Comparison of ENCODE assay signal across 8 cellular contexts in genomic region chr10:59907918-59908807, GRCh38. TPM values are rescaled to one million over a fixed set of nuclear protein-coding genes. Genes with fewer than 3 reads are reported as not detected.
DNase-seq lines count a peak whose midpoint lies in the region; ATAC-seq and TF ChIP-seq lines count a peak whose summit lies in the region.

No MANE protein-coding gene starts in this region.

- peaks cover 29 to 36% (median 32%) of the 10 kb centered on the region in 4 donors for H3K4me1 ChIP-seq in upper lobe of left lung

- H3K4me3 ChIP-seq in foreskin fibroblast (ENCODE audit: low read depth in 1 of 2, low read length in 2 of 2) (peak overlapping the region; percentile 92 to 94), upper lobe of left lung (peak overlapping the region in 3 of 4 donors; percentile 24 to 77 (median 70))

- H3K4me3 Mint-ChIP-seq in activated T-helper 17 cell treated with anti-CD3 and anti-CD28 coated beads, Interleukin-2, amount 50 U/mL, for 72 hours: peak overlapping the region; percentile 98
- H3K4me3 Mint-ChIP-seq in neural crest cell: peak overlapping the region; percentile 95

- no peaks in the 10 kb centered on the region for H3K9me3 ChIP-seq in upper lobe of left lung

- no peaks in the 10 kb centered on the region for H3K9me3 Mint-ChIP-seq in activated T-helper 17 cell treated with anti-CD3 and anti-CD28 coated beads, Interleukin-2, amount 50 U/mL, for 72 hours
- H3K9me3 Mint-ChIP-seq in neural crest cell: no peaks in the 10 kb centered on the region

- TF ChIP-seq CTCF in foreskin fibroblast (IDR thresholded peaks at IDR 0.05; ENCODE audit: low read depth, low read length): no peak
- no peak for TF ChIP-seq CTCF in neural crest cell (conservative IDR thresholded peaks at IDR 0.05)
- no peak for TF ChIP-seq CTCF in upper lobe of left lung (IDR thresholded peaks at IDR 0.05)

- peak; percentile 13 for ATAC-seq in activated T-helper 17 cell treated with anti-CD3 and anti-CD28 coated beads, Interleukin-2, amount 50 U/mL, for 72 hours (replicated peaks)
- ATAC-seq in upper lobe of left lung (ENCODE audit: low FRiP score in 2 of 2): peak; percentile 55 to 74

- DNase-seq in GDM1 (lab: John Stamatoyannopoulos, UW) (peak; percentile 58), HCEC 1CT (peak; percentile 89), NCI-H748 (lab: John Stamatoyannopoulos, UW; ENCODE audit: unreplicated experiment) (peak; percentile 62), foreskin fibroblast (peak; percentile 90 to 95), neural crest cell (ENCODE audit: low read depth, low spot score) (peak; percentile 27), upper lobe of left lung (peak in 1 of 2 donors; percentile 81), activated gamma-delta T cell (lab: John Stamatoyannopoulos, UW) (no peak)

- 2 to 4% methylated on average over 9 of the region's 9 CpGs for WGBS in upper lobe of left lung, 2 donors

- H3K4me1 Mint-ChIP-seq in activated T-helper 17 cell treated with anti-CD3 and anti-CD28 coated beads, Interleukin-2, amount 50 U/mL, for 72 hours: peaks cover 41% of the 10 kb centered on the region
- peaks cover 44% of the 10 kb centered on the region for H3K4me1 Mint-ChIP-seq in neural crest cell

- H3K36me3 ChIP-seq in upper lobe of left lung: no peaks in the 10 kb centered on the region

- peak in 3 of 4 donors; percentile 42 to 77 (median 46) for TF ChIP-seq POLR2A in upper lobe of left lung (IDR thresholded peaks at IDR 0.05)

- H3K27ac ChIP-seq in upper lobe of left lung: peak overlapping the region; percentile 89 to 95 (median 90)

- H3K36me3 Mint-ChIP-seq in activated T-helper 17 cell treated with anti-CD3 and anti-CD28 coated beads, Interleukin-2, amount 50 U/mL, for 72 hours (ENCODE audit: low read depth): peaks cover 30% of the 10 kb centered on the region
- H3K36me3 Mint-ChIP-seq in neural crest cell (ENCODE audit: low read depth): no peaks in the 10 kb centered on the region

- H3K27me3 ChIP-seq in upper lobe of left lung: no peaks in the 10 kb centered on the region

- H3K27ac Mint-ChIP-seq in activated T-helper 17 cell treated with anti-CD3 and anti-CD28 coated beads, Interleukin-2, amount 50 U/mL, for 72 hours: peak overlapping the region; percentile 93
- peak overlapping the region; percentile 57 for H3K27ac Mint-ChIP-seq in neural crest cell (ENCODE audit: unreplicated experiment)

- TF ChIP-seq EP300 in upper lobe of left lung (IDR thresholded peaks at IDR 0.05): no peak

- peaks cover 5% of the 10 kb centered on the region for H3K27me3 Mint-ChIP-seq in activated T-helper 17 cell treated with anti-CD3 and anti-CD28 coated beads, Interleukin-2, amount 50 U/mL, for 72 hours
- no peaks in the 10 kb centered on the region for H3K27me3 Mint-ChIP-seq in neural crest cell (ENCODE audit: low read depth)

RNA-seq across cellular contexts. Expression of gene CCDC6, which starts 1.8 kb away (rescaled TPM):
- total RNA-seq in activated T-helper 17 cell treated with anti-CD3 and anti-CD28 coated beads, Interleukin-2, amount 50 U/mL, for 72 hours: 10 to 100 TPM; 34.4 to 49.1 TPM
- total RNA-seq in neural crest cell (40.6 and 41.5 TPM in 2 replicates), upper lobe of left lung (100 to 1,000 TPM in 1 of 6 donors, 10 to 100 TPM in 5; 42.5 to 118 (median 51.5) TPM)
